Comparison of ENCODE assay signal across 19 cellular contexts in genomic region chr7:2482725-2483451, GRCh38. TPM values are rescaled to one million over a fixed set of nuclear protein-coding genes. Genes with fewer than 3 reads are reported as not detected.
DNase-seq lines count a peak whose midpoint lies in the region; ATAC-seq and TF ChIP-seq lines count a peak whose summit lies in the region.
"Had no signal": no experiment of that assay in that cellular context is flagged by ENCODE, and none has a peak within 500 bp of the region (broad histone marks: within the 10 kb centered on the region; RNA-seq: fewer than 3 reads in every experiment).

No MANE protein-coding gene starts in this region.

- H3K36me3 ChIP-seq in DOHH2 (ENCODE audit: control insufficient read depth, low read length), result no peaks in the 10 kb centered on the region
- no peaks in the 10 kb centered on the region for H3K36me3 ChIP-seq in GM23248 (ENCODE audit: low read depth)
- H3K36me3 ChIP-seq in OCI-LY3 (replicated peaks; ENCODE audit: low read depth, low read length), result no peaks in the 10 kb centered on the region
- H3K36me3 ChIP-seq: ascending aorta, lower lobe of right lung, tibial artery had no signal

- H3K9me2 ChIP-seq in DOHH2 (replicated peaks; ENCODE audit: control insufficient read depth, low read length), result no peaks in the 10 kb centered on the region
- no peaks in the 10 kb centered on the region for H3K9me2 ChIP-seq in GM23248 (ENCODE audit: insufficient read depth)

- H3K9ac ChIP-seq in GM23248 (no peak overlapping the region), OCI-LY3 (ENCODE audit: low read length) (no peak overlapping the region)

- peak; percentile 53 for TF ChIP-seq CTCF in DOHH2 (IDR thresholded peaks at IDR 0.05; ENCODE audit: low read depth, low read length, poor library complexity, severe bottlenecking)
- peak; percentile 12; the same call in 1 of the 2 replicates for TF ChIP-seq CTCF in OCI-LY3 (IDR thresholded peaks at IDR 0.05; ENCODE audit: low read depth, low read length)
- no peak for TF ChIP-seq CTCF in fibroblast of mammary gland (conservative IDR thresholded peaks at IDR 0.05; ENCODE audit: control insufficient read depth, insufficient read depth, low read depth, low read length)

- H3K79me2 ChIP-seq in DOHH2 (ENCODE audit: control insufficient read depth, low read length) (no peaks in the 10 kb centered on the region), GM23248 (ENCODE audit: insufficient read depth) (no peaks in the 10 kb centered on the region), OCI-LY3 (ENCODE audit: low read length) (no peaks in the 10 kb centered on the region)

- H3K27ac ChIP-seq in DOHH2 (ENCODE audit: low read depth, low read length), result no peak overlapping the region
- H3K27ac ChIP-seq in GM23248, result no peak overlapping the region
- H3K27ac ChIP-seq in OCI-LY3 (ENCODE audit: low read length), result no peak overlapping the region
- H3K27ac ChIP-seq: ascending aorta, lower lobe of right lung, tibial artery had no signal

- H3K9me3 ChIP-seq in DOHH2 (ENCODE audit: control insufficient read depth, insufficient read depth, low read length), result no peaks in the 10 kb centered on the region
- no peaks in the 10 kb centered on the region for H3K9me3 ChIP-seq in GM23248 (ENCODE audit: low read depth)
- no peaks in the 10 kb centered on the region for H3K9me3 ChIP-seq in OCI-LY3 (ENCODE audit: insufficient read depth, low read length)

- H2AFZ ChIP-seq in GM23248 (no peak overlapping the region), OCI-LY3 (ENCODE audit: low read depth, low read length) (no peak overlapping the region)

- H3K4me2 ChIP-seq in DOHH2 (ENCODE audit: low read length) (no peak overlapping the region), GM23248 (ENCODE audit: unreplicated experiment) (no peak overlapping the region), OCI-LY3 (ENCODE audit: low read length) (no peak overlapping the region)

- DNase-seq in GM23248, result peak; percentile 42
- peak; percentile 33 for DNase-seq in fibroblast of mammary gland (ENCODE audit: low read depth)
- no peak for DNase-seq in RPMI8226
- no peak for DNase-seq in RKO (ENCODE audit: low spot score)
- DNase-seq in cerebellum (ENCODE audit: low spot score), result no peak
- DNase-seq: activated B cell treated with CpG ODN at 0.5 μM for 24 hours, C1 segment of cervical spinal cord, H9, lower lobe of right lung, MV-4-11, NCI-H526, tibial artery had no signal

- in situ Hi-C loops in GM23248 (cut with MboI), result no loop called here

- H3F3A ChIP-seq in DOHH2 (ENCODE audit: control insufficient read depth, insufficient read depth) (no peaks in the 10 kb centered on the region), GM23248 (ENCODE audit: insufficient read depth) (peaks cover 2% of the 10 kb centered on the region; the same call in 1 of the 2 replicates)

- H3K4me3 ChIP-seq in DOHH2 (ENCODE audit: low read length) (no peak overlapping the region), GM23248 (no peak overlapping the region), OCI-LY3 (ENCODE audit: low read length) (no peak overlapping the region), fibroblast of mammary gland (ENCODE audit: control insufficient read depth, low read depth, low read length) (no peak overlapping the region)
- H3K4me3 ChIP-seq: ascending aorta, lower lobe of right lung, tibial artery had no signal

- whole genome bisulfite sequencing in GM23248 (ENCODE audit: low coverage in 1 of 2, low lambda C conversion rate in 2 of 2, missing lambda C conversion rate in 2 of 2), 2 experiments, result 75 to 80% methylated on average over 9 to 10 of the region's 10 CpGs

- no peak for ATAC-seq in HG03196 (IDR thresholded peaks at IDR 0.05; ENCODE audit: unreplicated experiment)
- ATAC-seq: lower lobe of right lung; stimulated activated effector memory CD8-positive, alpha-beta T cell treated with anti-CD3 and anti-CD28 coated beads, Interleukin-12 subunit alpha, Interleukin-12 subunit beta, amount 100 ng/mL, for 72 hours had no signal

- H3K4me1 ChIP-seq in DOHH2 (ENCODE audit: control insufficient read depth, low read length) (no peaks in the 10 kb centered on the region), GM23248 (ENCODE audit: insufficient read depth) (peaks cover 17% of the 10 kb centered on the region), OCI-LY3 (ENCODE audit: low read length) (no peaks in the 10 kb centered on the region)

- H3K27me3 ChIP-seq in DOHH2 (ENCODE audit: control insufficient read depth, low read length), result no peaks in the 10 kb centered on the region
- H3K27me3 ChIP-seq in GM23248 (replicated peaks; ENCODE audit: insufficient read depth), result no peaks in the 10 kb centered on the region
- no peaks in the 10 kb centered on the region for H3K27me3 ChIP-seq in OCI-LY3 (ENCODE audit: low read depth, low read length)
- H3K27me3 ChIP-seq: ascending aorta had no signal

- H4K20me1 ChIP-seq in DOHH2 (ENCODE audit: control insufficient read depth, insufficient read depth, low read depth, low read length) (no peaks in the 10 kb centered on the region; the same call in 1 of the 2 replicates), GM23248 (ENCODE audit: insufficient read depth) (no peaks in the 10 kb centered on the region), OCI-LY3 (ENCODE audit: insufficient read depth, low read length) (no peaks in the 10 kb centered on the region)

RNA-seq across cellular contexts. Expression of gene GRIFIN, which starts 6.7 kb away (rescaled TPM):
- not detected in 2 replicates for total RNA-seq in GM23248 (2014; rRNA removed; shearing (Covaris generic))
- not detected in 2 replicates for polyA plus RNA-seq in GM23248 (2016; fragmentation: Nextera tagmentation; extraction: Ambion mirVana)
- total RNA-seq in cerebellum, result not detected
- total RNA-seq: activated B cell treated with CpG ODN at 0.5 μM for 24 hours, ascending aorta, glomerular endothelial cell, H9, lower lobe of right lung, posterior vena cava had no signal

RNA-seq across cellular contexts. Expression of gene LFNG, which starts 36.7 kb away (rescaled TPM):
- 2.0 and 3.6 TPM in 2 replicates for total RNA-seq in GM23248 (2014; rRNA removed; shearing (Covaris generic))
- polyA plus RNA-seq in GM23248 (2016; fragmentation: Nextera tagmentation; extraction: Ambion mirVana), result 0.18 and 0.19 TPM in 2 replicates
- total RNA-seq in cerebellum, result 31.3 TPM

Comparison
In these comparisons a context has a peak if more than half of its experiments do, and no peak if none do; other contexts are left out.
1. DNase-seq: peak in GM23248 (single experiment) and fibroblast of mammary gland (single experiment); none in RPMI8226 (single experiment), RKO (single experiment) and cerebellum (single experiment).